Comparison of ENCODE assay signal across 9 cellular contexts in the genomic region with DNA sequence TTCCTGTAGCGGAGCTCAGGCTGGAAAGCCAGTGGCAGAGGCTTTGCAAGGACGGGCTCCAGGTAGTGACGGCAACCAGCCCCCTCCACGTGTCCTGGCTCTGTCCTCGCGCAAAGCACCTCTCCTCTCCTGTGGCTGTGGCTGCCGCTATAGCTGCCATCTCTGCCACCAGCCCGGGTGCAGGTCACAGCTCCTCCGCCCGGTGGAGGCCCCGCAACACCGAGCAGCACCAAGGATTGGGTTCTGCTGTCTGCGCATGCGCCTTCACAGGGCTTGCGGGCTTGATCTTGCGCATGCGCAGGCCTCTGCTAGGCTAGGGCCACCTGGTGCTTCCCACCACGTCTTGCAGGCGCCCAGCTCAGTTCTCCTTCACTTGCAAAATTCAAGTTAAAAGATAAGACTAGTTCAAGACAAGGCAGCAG.
DNase-seq lines count a peak whose midpoint lies in the region; ATAC-seq and TF ChIP-seq lines count a peak whose summit lies in the region.
"Had no signal": no experiment of that assay in that cellular context is flagged by ENCODE, and none has a peak within 500 bp of the region (broad histone marks: within the 10 kb centered on the region; RNA-seq: fewer than 3 reads in every experiment).

No MANE protein-coding gene starts in this region.

- no peaks in the 10 kb centered on the region for H3K27me3 Mint-ChIP-seq in Caco-2 (ENCODE audit: insufficient read depth, unreplicated experiment)

- no peaks in the 10 kb centered on the region for H3K9me3 ChIP-seq in right cardiac atrium (ENCODE audit: control insufficient read depth, low read length)
- H3K9me3 ChIP-seq in Caco-2, result no peaks in the 10 kb centered on the region

- intact Hi-C loops in right cardiac atrium (cut with DNase I), result no loop called here
- intact Hi-C loops in Caco-2 (cut with micrococcal nuclease; ENCODE audit: unreplicated experiment), result no loop called here

- H3K27me3 ChIP-seq in right cardiac atrium (ENCODE audit: control insufficient read depth, insufficient read depth) (no peaks in the 10 kb centered on the region), Caco-2 (replicated peaks; ENCODE audit: control insufficient read depth, insufficient read depth, low read length) (no peaks in the 10 kb centered on the region)

- H3K27ac ChIP-seq in right cardiac atrium (ENCODE audit: low read length), result no peak overlapping the region

- no peak for TF ChIP-seq CTCF in Caco-2 (IDR thresholded peaks at IDR 0.05; ENCODE audit: insufficient read depth in 1 of 2, low read depth in 1 of 2, low read length in 1 of 2, severe bottlenecking in 1 of 2, unreplicated experiment in 1 of 2)

- CTCF ChIA-PET in Caco-2 (lab: Charles Lee), result no interaction called here

- no peaks in the 10 kb centered on the region for H3K36me3 ChIP-seq in Caco-2 (ENCODE audit: control insufficient read depth, insufficient read depth, low read length)

- no peak overlapping the region for H3K27ac Mint-ChIP-seq in Caco-2 (ENCODE audit: unreplicated experiment)

- ATAC-seq in HG03342 (IDR thresholded peaks at IDR 0.05; ENCODE audit: unreplicated experiment), result peak; percentile 98
- peak; percentile 67 to 83 for ATAC-seq in right cardiac atrium
- ATAC-seq in GM19455 (IDR thresholded peaks at IDR 0.05; ENCODE audit: unreplicated experiment), result no peak

- peaks cover 11% of the 10 kb centered on the region for H3K9me3 Mint-ChIP-seq in Caco-2 (ENCODE audit: unreplicated experiment)

- H3K4me3 ChIP-seq in right cardiac atrium (ENCODE audit: low read length) (no peak overlapping the region), Caco-2 (ENCODE audit: low read depth, low read length) (no peak overlapping the region)

- DNase-seq in activated T-cell treated with anti-CD3 and anti-CD28 coated beads, Interleukin-2, amount 50 U/mL, for 1 hour, result peak; percentile 59
- DNase-seq in right cardiac atrium (peak; percentile 50 to 86 (median 84)), Caco-2 (no peak), EL (no peak), NCI-H2081 treated with DMSO at 0.1 percent for 48 hours (lab: John Stamatoyannopoulos, UW) (no peak)
- DNase-seq in stimulated activated CD8-positive, alpha-beta memory T cell treated with anti-CD3 and anti-CD28 coated beads, Interleukin-4, amount 100 ng/mL, for 48 hours, result peak; percentile 28
- DNase-seq: NCI-H187 had no signal

- WGBS in right cardiac atrium, result 90% methylated on average over 19 of the region's 19 CpGs

- POLR2A ChIA-PET in Caco-2 (lab: Charles Lee), result no interaction called here

- BruUV-seq in Caco-2 (replicated peaks; lab: Mats Ljungman, UMichigan), result no TSS peak

- no peaks in the 10 kb centered on the region for H3K36me3 Mint-ChIP-seq in Caco-2 (ENCODE audit: insufficient read depth, unreplicated experiment)

- no peaks in the 10 kb centered on the region for H3K4me1 Mint-ChIP-seq in Caco-2 (ENCODE audit: low read depth, unreplicated experiment)

- no peaks in the 10 kb centered on the region for H3K4me1 ChIP-seq in right cardiac atrium (ENCODE audit: control insufficient read depth, insufficient read depth, low read length)
- H3K4me1 ChIP-seq in Caco-2, result no peaks in the 10 kb centered on the region

- no peak overlapping the region for H3K4me3 Mint-ChIP-seq in Caco-2 (ENCODE audit: unreplicated experiment)

Comparison
In these comparisons a context has a peak if more than half of its experiments do, and no peak if none do; other contexts are left out.
1. DNase-seq: peak in activated T-cell treated with anti-CD3 and anti-CD28 coated beads, Interleukin-2, amount 50 U/mL, for 1 hour (single experiment), right cardiac atrium (3 of 3) and stimulated activated CD8-positive, alpha-beta memory T cell treated with anti-CD3 and anti-CD28 coated beads, Interleukin-4, amount 100 ng/mL, for 48 hours (single experiment); none in Caco-2 (0 of 2), EL (single experiment) and NCI-H2081 treated with DMSO at 0.1 percent for 48 hours (single experiment).